Comparison of ENCODE assay signal across 19 cellular contexts in the genomic region with DNA sequence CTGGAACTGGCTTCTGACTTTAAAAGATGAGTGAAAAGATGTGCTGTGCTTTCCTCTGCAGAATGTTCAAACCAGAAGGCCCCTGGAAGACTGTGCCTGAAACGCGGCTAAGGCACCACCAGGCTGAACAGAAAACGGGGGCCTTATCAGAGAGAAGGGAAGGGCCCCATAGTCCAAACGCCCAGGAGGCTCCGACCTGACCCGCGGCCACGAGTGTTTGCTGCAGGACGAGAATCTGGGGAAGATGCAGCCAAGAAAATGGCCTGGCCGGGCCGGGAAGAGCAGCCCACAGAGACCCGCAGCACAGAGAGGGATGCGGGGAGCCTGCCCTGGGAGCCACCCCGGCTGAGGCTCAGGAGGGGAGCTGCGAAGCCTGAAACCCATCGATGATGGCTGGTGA. TPM values are rescaled to one million over a fixed set of nuclear protein-coding genes. Genes with fewer than 3 reads are reported as not detected.
"Had no signal": no experiment of that assay in that cellular context is flagged by ENCODE, and none has a peak within 500 bp of the region (broad histone marks: within the 10 kb centered on the region; RNA-seq: fewer than 3 reads in every experiment).

No MANE protein-coding gene starts in this region.

RNA-seq across cellular contexts. Expression of a gene that starts 10.5 kb away (rescaled TPM):
- total RNA-seq: activated B cell treated with CpG ODN at 0.5 μM for 24 hours; activated CD4-positive, alpha-beta memory T cell treated with anti-CD3 and anti-CD28 coated beads for 36 hours; activated CD4-positive, alpha-beta T cell treated with anti-CD3 and anti-CD28 coated beads, Interleukin-2, amount 10 ng/mL, durations not matched to agents 24 days and 14 days; activated CD8-positive, alpha-beta memory T cell treated with anti-CD3 and anti-CD28 coated beads for 36 hours; activated CD8-positive, alpha-beta T cell treated with anti-CD3 and anti-CD28 coated beads for 36 hours; activated naive CD4-positive, alpha-beta T cell treated with anti-CD3 and anti-CD28 coated beads for 36 hours; activated naive CD4-positive, alpha-beta T cell treated with anti-CD3 and anti-CD28 coated beads, Interleukin-2, amount 50 U/mL, for 72 hours; activated naive CD8-positive, alpha-beta T cell treated with anti-CD3 and anti-CD28 coated beads for 36 hours; activated T-cell treated with anti-CD3 and anti-CD28 coated beads, Interleukin-2, amount 50 U/mL, for 4 hours; activated T-cell treated with anti-CD3 and anti-CD28 coated beads, Interleukin-2, amount 50 U/mL, for 72 hours; activated T-helper 1 cell treated with anti-CD3 and anti-CD28 coated beads, Interleukin-12 subunit alpha, Interleukin-12 subunit beta, Interleukin-2, Interleukin-4 antibody, amounts not matched to agents 30 ng/mL and 10 ng/mL and 1 ng/mL, durations not matched to agents 14 hours and 24 hours and 36 hours; activated T-helper 17 cell treated with anti-CD3 and anti-CD28 coated beads, Interleukin-2, amount 50 U/mL, for 72 hours; adrenal gland; aorta; astrocyte; body of pancreas; breast epithelium; cardiac septum; cerebellum had no signal
- polyA plus RNA-seq: adrenal gland, aorta had no signal

RNA-seq across cellular contexts. Expression of a gene that starts 45.4 kb away (rescaled TPM):
- total RNA-seq: activated CD4-positive, alpha-beta T cell treated with anti-CD3 and anti-CD28 coated beads, Interleukin-2, amount 10 ng/mL, durations not matched to agents 24 days and 14 days; activated naive CD4-positive, alpha-beta T cell treated with anti-CD3 and anti-CD28 coated beads, Interleukin-2, amount 50 U/mL, for 72 hours; activated T-helper 1 cell treated with anti-CD3 and anti-CD28 coated beads, Interleukin-12 subunit alpha, Interleukin-12 subunit beta, Interleukin-2, Interleukin-4 antibody, amounts not matched to agents 30 ng/mL and 10 ng/mL and 1 ng/mL, durations not matched to agents 14 hours and 24 hours and 36 hours; adrenal gland; astrocyte; body of pancreas; cardiac septum; cerebellum had no signal
- polyA plus RNA-seq: adrenal gland, aorta had no signal
